In genomic region chr10:6306917-6307316, GRCh38 we compare ENCODE assay signal across 19 cellular contexts.
"Had no signal": no experiment of that assay in that cellular context is flagged by ENCODE, and none has a peak within 500 bp of the region (broad histone marks: within the 10 kb centered on the region; RNA-seq: fewer than 3 reads in every experiment).

No MANE protein-coding gene starts in this region.

- ATAC-seq: gastroesophageal sphincter; left lobe of liver; naive thymus-derived CD8-positive, alpha-beta T cell had no signal

- H3K4me3 Mint-ChIP-seq: naive thymus-derived CD8-positive, alpha-beta T cell had no signal

- H3K27me3 Mint-ChIP-seq: naive thymus-derived CD8-positive, alpha-beta T cell had no signal

- H3K36me3 ChIP-seq: esophagus squamous epithelium, gastroesophageal sphincter, neutrophil, sigmoid colon, suprapubic skin, thyroid gland, upper lobe of left lung, vagina had no signal

- H3K9me3 ChIP-seq: gastroesophageal sphincter, neutrophil, sigmoid colon, suprapubic skin, thyroid gland, vagina had no signal

- H3K4me1 ChIP-seq: gastroesophageal sphincter, sigmoid colon, thyroid gland, vagina had no signal

- DNase-seq: dermis blood vessel endothelial cell; esophagus squamous epithelium; foreskin fibroblast; glutamatergic neuron; islet precursor cell; mammary epithelial cell; naive thymus-derived CD8-positive, alpha-beta T cell; sigmoid colon; stimulated activated CD4-positive, alpha-beta T cell treated with anti-CD3 and anti-CD28 coated beads, Interleukin-2, amount 100 ng/mL, for 24 hours; stimulated activated CD4-positive, alpha-beta T cell treated with anti-CD3 and anti-CD28 coated beads, Interleukin-4, amount 100 ng/mL, for 4 hours; stimulated activated naive CD4-positive, alpha-beta T cell treated with Interleukin-2 at 50 U/mL for 16 hours; thyroid gland; upper lobe of left lung had no signal

- H3K27me3 ChIP-seq: esophagus squamous epithelium, gastroesophageal sphincter, neutrophil, sigmoid colon, suprapubic skin, thyroid gland, upper lobe of left lung, vagina had no signal

- H3K27ac ChIP-seq: esophagus squamous epithelium, gastroesophageal sphincter, sigmoid colon, skin epidermis, suprapubic skin, thyroid gland, upper lobe of left lung, vagina had no signal

- H3K4me3 ChIP-seq: esophagus squamous epithelium, gastroesophageal sphincter, sigmoid colon, skin epidermis, suprapubic skin, thyroid gland, upper lobe of left lung, vagina had no signal
